26 cellular contexts compared by ENCODE assay signal in the genomic region with DNA sequence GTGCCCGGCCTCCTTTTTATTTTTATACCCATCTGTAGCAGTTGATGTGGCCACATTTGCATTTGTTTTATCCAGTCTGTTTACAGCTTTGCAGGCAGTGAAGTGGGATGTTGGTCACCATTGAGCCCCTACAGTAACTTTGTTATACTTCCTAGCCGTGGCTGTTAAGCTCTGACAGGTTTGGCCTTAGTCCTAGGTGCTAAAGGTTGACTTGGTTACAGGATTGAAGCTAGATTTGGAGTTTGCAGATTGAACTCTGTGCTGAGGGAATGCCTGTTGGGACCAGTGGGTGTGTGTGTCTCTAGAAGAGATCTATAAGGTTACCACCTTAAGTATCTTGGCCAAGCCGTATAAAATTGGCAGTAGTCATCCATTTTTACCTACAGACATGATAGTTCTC.
DNase-seq lines count a peak whose midpoint lies in the region; ATAC-seq and TF ChIP-seq lines count a peak whose summit lies in the region.
"Had no signal": no experiment of that assay in that cellular context is flagged by ENCODE, and none has a peak within 500 bp of the region (broad histone marks: within the 10 kb centered on the region; RNA-seq: fewer than 3 reads in every experiment).

No MANE protein-coding gene starts in this region.

- H4K12ac ChIP-seq in trophoblast cell (ENCODE audit: low read depth, low read length), result no peak overlapping the region

- no peak for DNase-seq in activated T-cell treated with anti-CD3 and anti-CD28 coated beads, Interleukin-2, amount 50 U/mL, for 72 hours
- no peak for DNase-seq in activated T-cell treated with anti-CD3 and anti-CD28 coated beads, Interleukin-2, amount 50 U/mL, for 4 hours
- DNase-seq in WTC11 (ENCODE audit: low spot score) (no peak), left colon (no peak), trophoblast cell (no peak), GM23248 (no peak), DMS79 treated with DMSO at 0.1 percent for 48 hours (lab: John Stamatoyannopoulos, UW) (no peak)
- DNase-seq: activated CD4-positive, alpha-beta T cell treated with anti-CD3 and anti-CD28 coated beads, Interleukin-2, amount 50 U/mL, for 4 hours; activated CD4-positive, CD25-positive, alpha-beta regulatory T cell; body of pancreas; CD8-positive, alpha-beta T cell; cerebellar nuclear complex; dermis blood vessel endothelial cell; KG1; kidney glomerular epithelial cell; NCI-H1105; NCI-H1930; NCI-H526; OCI-M1; stimulated activated CD4-positive, alpha-beta T cell treated with anti-CD3 and anti-CD28 coated beads, Interleukin-1b, Interleukin-23, amount 100 ng/mL, for 48 hours; stimulated activated naive CD8-positive, alpha-beta T cell treated with anti-CD3 and anti-CD28 coated beads, Interleukin-15, amount 100 ng/mL, for 72 hours; T-helper 1 cell; thyroid gland had no signal

- no peaks in the 10 kb centered on the region for H3K9me3 Mint-ChIP-seq in activated T-cell treated with anti-CD3 and anti-CD28 coated beads, Interleukin-2, amount 50 U/mL, for 72 hours
- no peaks in the 10 kb centered on the region for H3K9me3 Mint-ChIP-seq in activated T-cell treated with anti-CD3 and anti-CD28 coated beads, Interleukin-2, amount 50 U/mL, for 4 hours
- H3K9me3 Mint-ChIP-seq in WTC11, result no peaks in the 10 kb centered on the region
- H3K9me3 Mint-ChIP-seq: CD8-positive, alpha-beta T cell; stimulated activated naive CD8-positive, alpha-beta T cell treated with anti-CD3 and anti-CD28 coated beads, Interleukin-15, amount 100 ng/mL, for 72 hours had no signal

- no peak overlapping the region for H2BK120ac ChIP-seq in trophoblast cell (ENCODE audit: insufficient read depth, low read length, poor library complexity)

- peaks cover 11 to 33% of the 10 kb centered on the region in 2 donors for H3K36me3 Mint-ChIP-seq in activated T-cell treated with anti-CD3 and anti-CD28 coated beads, Interleukin-2, amount 50 U/mL, for 72 hours (ENCODE audit: insufficient read depth in 2 of 2)
- peaks cover 53% of the 10 kb centered on the region for H3K36me3 Mint-ChIP-seq in activated T-cell treated with anti-CD3 and anti-CD28 coated beads, Interleukin-2, amount 50 U/mL, for 4 hours (ENCODE audit: insufficient read depth)
- peaks cover 51% of the 10 kb centered on the region for H3K36me3 Mint-ChIP-seq in WTC11

- intact Hi-C loops in left colon (cut with DNase I, micrococcal nuclease), result no loop called here

- H4K8ac ChIP-seq in trophoblast cell (ENCODE audit: low read depth, low read length), result no peak overlapping the region

- H3K18ac ChIP-seq in trophoblast cell (ENCODE audit: low read length), result peak overlapping the region; percentile 26

- TF ChIP-seq CTCF in WTC11 (IDR thresholded peaks at IDR 0.05), result no peak

- no peak overlapping the region for H3K4me3 Mint-ChIP-seq in activated T-cell treated with anti-CD3 and anti-CD28 coated beads, Interleukin-2, amount 50 U/mL, for 72 hours
- H3K4me3 Mint-ChIP-seq in activated T-cell treated with anti-CD3 and anti-CD28 coated beads, Interleukin-2, amount 50 U/mL, for 4 hours, result no peak overlapping the region
- no peak overlapping the region for H3K4me3 Mint-ChIP-seq in WTC11
- H3K4me3 Mint-ChIP-seq: CD8-positive, alpha-beta T cell; stimulated activated naive CD8-positive, alpha-beta T cell treated with anti-CD3 and anti-CD28 coated beads, Interleukin-15, amount 100 ng/mL, for 72 hours had no signal

- no peaks in the 10 kb centered on the region for H4K20me1 ChIP-seq in GM23248 (ENCODE audit: insufficient read depth)

- H3K79me2 ChIP-seq in trophoblast cell (ENCODE audit: control insufficient read depth, insufficient read depth, low read length, poor library complexity) (peaks cover 5% of the 10 kb centered on the region), GM23248 (ENCODE audit: insufficient read depth) (peaks cover 98% of the 10 kb centered on the region)

- H2BK5ac ChIP-seq in trophoblast cell (ENCODE audit: low read depth, low read length, poor library complexity), result no peak overlapping the region

- in situ Hi-C loops in GM23248 (cut with MboI), result no loop called here

- H3K4ac ChIP-seq in trophoblast cell (ENCODE audit: low read depth, low read length), result no peak overlapping the region

- ATAC-seq in activated T-cell treated with anti-CD3 and anti-CD28 coated beads, Interleukin-2, amount 50 U/mL, for 72 hours (replicated peaks in 1 of 2), result no peak
- no peak for ATAC-seq in activated T-cell treated with anti-CD3 and anti-CD28 coated beads, Interleukin-2, amount 50 U/mL, for 4 hours
- ATAC-seq in WTC11 (no peak), left colon (peak; percentile 47), GM21447 (IDR thresholded peaks at IDR 0.05; ENCODE audit: unreplicated experiment) (no peak)
- ATAC-seq: body of pancreas; CD8-positive, alpha-beta T cell; stimulated activated naive CD8-positive, alpha-beta T cell treated with anti-CD3 and anti-CD28 coated beads, Interleukin-15, amount 100 ng/mL, for 72 hours had no signal

- H3K9me3 ChIP-seq in trophoblast cell (ENCODE audit: insufficient read depth, low read depth, low read length), result peaks cover 2% of the 10 kb centered on the region
- H3K9me3 ChIP-seq in GM23248 (ENCODE audit: low read depth), result no peaks in the 10 kb centered on the region
- H3K9me3 ChIP-seq: body of pancreas, right atrium auricular region, thyroid gland had no signal

- whole genome bisulfite sequencing in trophoblast cell (ENCODE audit: extremely low coverage, insufficient coverage, insufficient read length), result no CpG with 5 or more reads among the region's 3 CpGs
- 94 to 97% methylated on average over 3 of the region's 3 CpGs for WGBS in GM23248 (ENCODE audit: low coverage in 1 of 2, low lambda C conversion rate in 2 of 2, missing lambda C conversion rate in 2 of 2), 2 experiments

- no peaks in the 10 kb centered on the region for H3K79me1 ChIP-seq in trophoblast cell (ENCODE audit: low read length)

- no peaks in the 10 kb centered on the region for H3K9me2 ChIP-seq in GM23248 (ENCODE audit: insufficient read depth)

- no peak overlapping the region for H4K91ac ChIP-seq in trophoblast cell (ENCODE audit: low read depth, low read length)

- no peak overlapping the region for H2BK12ac ChIP-seq in trophoblast cell (ENCODE audit: low read length)

- H3K27ac Mint-ChIP-seq in activated T-cell treated with anti-CD3 and anti-CD28 coated beads, Interleukin-2, amount 50 U/mL, for 72 hours, result peak overlapping the region; percentile 40
- peak overlapping the region; percentile 66; the same call in 1 of the 2 replicates for H3K27ac Mint-ChIP-seq in WTC11

- H2AK5ac ChIP-seq in trophoblast cell (ENCODE audit: low read length), result no peak overlapping the region

- H3K27me3 Mint-ChIP-seq in activated T-cell treated with anti-CD3 and anti-CD28 coated beads, Interleukin-2, amount 50 U/mL, for 72 hours (ENCODE audit: low read depth), result no peaks in the 10 kb centered on the region
- no peaks in the 10 kb centered on the region for H3K27me3 Mint-ChIP-seq in activated T-cell treated with anti-CD3 and anti-CD28 coated beads, Interleukin-2, amount 50 U/mL, for 4 hours (ENCODE audit: low read depth)
- H3K27me3 Mint-ChIP-seq in WTC11 (ENCODE audit: low read depth), result no peaks in the 10 kb centered on the region
- H3K27me3 Mint-ChIP-seq: stimulated activated naive CD8-positive, alpha-beta T cell treated with anti-CD3 and anti-CD28 coated beads, Interleukin-15, amount 100 ng/mL, for 72 hours had no signal

- H3K4me3 ChIP-seq in trophoblast cell (ENCODE audit: low read depth, low read length) (no peak overlapping the region), GM23248 (no peak overlapping the region)
- H3K4me3 ChIP-seq: body of pancreas, right atrium auricular region, SK-N-MC, thyroid gland had no signal

- peaks cover 20% of the 10 kb centered on the region for H3F3A ChIP-seq in GM23248 (ENCODE audit: insufficient read depth)

- CTCF ChIA-PET in WTC11 (lab: Charles Lee), result no interaction called here

- H3K23ac ChIP-seq in trophoblast cell (ENCODE audit: low read length), result no peak overlapping the region

- no peak overlapping the region for H3K14ac ChIP-seq in trophoblast cell (ENCODE audit: low read length)

- no peak overlapping the region for H3K27ac ChIP-seq in trophoblast cell (ENCODE audit: low read depth, low read length)
- no peak overlapping the region for H3K27ac ChIP-seq in GM23248
- H3K27ac ChIP-seq: body of pancreas, right atrium auricular region, SK-N-MC had no signal

- H2AFZ ChIP-seq in trophoblast cell (ENCODE audit: insufficient read depth, low read length, poor library complexity), result no peak overlapping the region
- no peak overlapping the region for H2AFZ ChIP-seq in GM23248

- POLR2A ChIA-PET in WTC11 (lab: Charles Lee), result interaction anchor here (1.3 kb wide), 1 partner anchor 17 kb away, joined by 4 read pairs; no protein-coding TSS in a partner anchor

- H3K36me3 ChIP-seq in trophoblast cell (ENCODE audit: control insufficient read depth in 1 of 2, insufficient read depth in 2 of 2, low read length in 2 of 2), result peaks cover 12 to 25% of the 10 kb centered on the region in 2 experiments
- H3K36me3 ChIP-seq in GM23248 (ENCODE audit: low read depth), result peaks cover 19% of the 10 kb centered on the region; the same call in 1 of the 2 replicates

- no peak overlapping the region for H3K4me2 ChIP-seq in trophoblast cell (ENCODE audit: low read length)
- H3K4me2 ChIP-seq in GM23248 (ENCODE audit: unreplicated experiment), result no peak overlapping the region

- peaks cover 45% of the 10 kb centered on the region for H3K4me1 Mint-ChIP-seq in activated T-cell treated with anti-CD3 and anti-CD28 coated beads, Interleukin-2, amount 50 U/mL, for 72 hours (ENCODE audit: low read depth)
- peaks cover 58% of the 10 kb centered on the region for H3K4me1 Mint-ChIP-seq in activated T-cell treated with anti-CD3 and anti-CD28 coated beads, Interleukin-2, amount 50 U/mL, for 4 hours (ENCODE audit: low read depth)
- peaks cover 12% of the 10 kb centered on the region for H3K4me1 Mint-ChIP-seq in WTC11

- peaks cover 3 to 8% of the 10 kb centered on the region in 2 experiments for H3K4me1 ChIP-seq in trophoblast cell (ENCODE audit: control insufficient read depth in 1 of 2, insufficient read depth in 2 of 2, low read length in 2 of 2)
- peaks cover 19% of the 10 kb centered on the region for H3K4me1 ChIP-seq in GM23248 (ENCODE audit: insufficient read depth)
- H3K4me1 ChIP-seq: body of pancreas had no signal

- H3K9ac ChIP-seq in trophoblast cell (ENCODE audit: low read length) (no peak overlapping the region), GM23248 (no peak overlapping the region)

- H3K27me3 ChIP-seq in trophoblast cell (ENCODE audit: insufficient read depth, low read length), result no peaks in the 10 kb centered on the region
- no peaks in the 10 kb centered on the region for H3K27me3 ChIP-seq in GM23248 (replicated peaks; ENCODE audit: insufficient read depth)
- H3K27me3 ChIP-seq: body of pancreas, right atrium auricular region, thyroid gland had no signal

TF ChIP-seq in WTC11, 78 proteins besides CTCF, POLR2A, EP300 and RAD21 (continues in another document):
- TF ChIP-seq ETV6 (CRISPR knock-in tag; IDR thresholded peaks at IDR 0.05) (no peak), SMAD4 (CRISPR knock-in tag; IDR thresholded peaks at IDR 0.05) (no peak)
